1 cellular context compared by ENCODE assay signal in the genomic region with DNA sequence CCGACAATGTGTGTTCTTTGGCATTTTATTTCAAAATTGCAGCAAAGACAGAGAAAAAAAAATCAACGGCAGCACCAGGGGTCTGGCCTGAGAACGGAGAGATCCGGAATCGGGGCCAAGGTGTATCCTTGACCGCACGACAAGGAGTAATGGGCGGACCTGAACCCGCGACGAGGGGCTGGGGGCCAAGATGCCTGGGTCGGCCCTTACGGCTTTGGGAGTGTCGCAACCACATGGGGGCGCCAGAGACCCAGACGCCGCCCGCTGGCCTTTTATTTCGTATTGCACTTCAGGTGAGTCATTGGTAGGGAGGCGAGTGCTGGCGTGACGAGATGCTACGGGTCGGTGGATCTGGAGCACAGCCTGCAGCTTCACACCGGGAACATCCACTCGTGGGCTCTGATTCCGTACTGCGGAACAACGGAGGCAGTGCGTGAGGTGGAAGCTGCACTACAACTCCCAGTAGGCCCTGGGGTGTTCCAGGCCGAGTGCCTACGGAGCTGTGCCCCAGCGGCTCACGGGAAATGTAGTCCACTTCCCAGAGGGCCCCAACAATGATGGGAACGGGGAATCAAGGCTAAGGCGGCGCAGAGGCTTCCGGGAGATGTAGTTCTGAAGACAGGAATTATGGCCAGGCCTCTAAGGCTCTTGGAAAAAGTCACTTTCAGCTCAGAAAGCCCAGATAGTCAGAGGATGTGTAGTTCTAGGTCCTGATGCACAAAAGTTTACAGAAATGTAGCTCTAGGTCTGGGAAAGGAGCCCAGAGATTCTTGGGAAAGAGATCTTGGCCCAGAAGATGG.
TF ChIP-seq lines count a peak whose summit lies in the region.

No MANE protein-coding gene starts in this region.

TF ChIP-seq in K562, 482 proteins besides CTCF, POLR2A, EP300 and RAD21 (continued from another document and continues in another):
- TF ChIP-seq ZBTB40 (IDR thresholded peaks at IDR 0.05) (peak; percentile 76), ZBTB40 (CRISPR knock-in tag; IDR thresholded peaks at IDR 0.05) (no peak), NFE2 (IDR thresholded peaks at IDR 0.05; ENCODE audit: low read depth) (peak; percentile 38; the same call in 1 of the 2 replicates), TBP (optimal IDR thresholded peaks at IDR 0.05; ENCODE audit: low read depth, low read length) (peak; percentile 4), CREB3 (tag; conservative IDR thresholded peaks at IDR 0.05; ENCODE audit: low read depth) (peak; percentile 89), HIVEP1 (CRISPR knock-in tag; IDR thresholded peaks at IDR 0.05) (no peak), GABPB1 (CRISPR knock-in tag; IDR thresholded peaks at IDR 0.05) (peak; percentile 87), STAG1 (CRISPR knock-in tag; IDR thresholded peaks at IDR 0.05; ENCODE audit: borderline replicate concordance) (peak; percentile 93), CHAMP1 (IDR thresholded peaks at IDR 0.05) (no peak), HCFC1 (IDR thresholded peaks at IDR 0.05; ENCODE audit: low read depth, low read length) (peak; percentile 100), NR2C1 (IDR thresholded peaks at IDR 0.05) (peak; percentile 76; the same call in 1 of the 2 replicates), NR2C1 (tag; IDR thresholded peaks at IDR 0.05) (peak; percentile 91), ARID1B (IDR thresholded peaks at IDR 0.05) (peak; percentile 49; the same call in 1 of the 2 replicates), ZNF316 (IDR thresholded peaks at IDR 0.05) (no peak), RBM39 (optimal IDR thresholded peaks at IDR 0.05; ENCODE audit: low read depth, low read length) (peak; percentile 71), YY1 (IDR thresholded peaks at IDR 0.05; ENCODE audit: borderline replicate concordance in 1 of 3, control insufficient read depth in 1 of 3, extremely low read depth in 1 of 3, insufficient read depth in 3 of 3, insufficient read length in 1 of 3, insufficient replicate concordance in 2 of 3, low read depth in 1 of 3, low read length in 2 of 3) (peak in 2 of 3 experiments; percentile 77 to 85), ATF3 (IDR thresholded peaks at IDR 0.05) (peak; percentile 90), ATF3 (CRISPR knock-in tag; conservative IDR thresholded peaks at IDR 0.05) (peak; percentile 83), KLF1 (tag; IDR thresholded peaks at IDR 0.05) (peak; percentile 57; the same call in 1 of the 2 replicates), ZNF197 (CRISPR knock-in tag; IDR thresholded peaks at IDR 0.05; ENCODE audit: low read depth) (peak; percentile 98), NFRKB (IDR thresholded peaks at IDR 0.05; ENCODE audit: low read depth) (no peak), POLR2AphosphoS2 (IDR thresholded peaks at IDR 0.05; ENCODE audit: low read length) (peak; percentile 97), RBFOX2 (IDR thresholded peaks at IDR 0.05; ENCODE audit: low read depth, low read length) (peak; percentile 56), ATF7 (IDR thresholded peaks at IDR 0.05) (peak; percentile 85), SUPT5H (IDR thresholded peaks at IDR 0.05) (peak; percentile 65)
- TF ChIP-seq, protein P1, sequence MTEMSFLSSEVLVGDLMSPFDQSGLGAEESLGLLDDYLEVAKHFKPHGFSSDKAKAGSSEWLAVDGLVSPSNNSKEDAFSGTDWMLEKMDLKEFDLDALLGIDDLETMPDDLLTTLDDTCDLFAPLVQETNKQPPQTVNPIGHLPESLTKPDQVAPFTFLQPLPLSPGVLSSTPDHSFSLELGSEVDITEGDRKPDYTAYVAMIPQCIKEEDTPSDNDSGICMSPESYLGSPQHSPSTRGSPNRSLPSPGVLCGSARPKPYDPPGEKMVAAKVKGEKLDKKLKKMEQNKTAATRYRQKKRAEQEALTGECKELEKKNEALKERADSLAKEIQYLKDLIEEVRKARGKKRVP (CRISPR knock-in tag; IDR thresholded peaks at IDR 0.05): peak; percentile 66
- TF ChIP-seq, protein P2, sequence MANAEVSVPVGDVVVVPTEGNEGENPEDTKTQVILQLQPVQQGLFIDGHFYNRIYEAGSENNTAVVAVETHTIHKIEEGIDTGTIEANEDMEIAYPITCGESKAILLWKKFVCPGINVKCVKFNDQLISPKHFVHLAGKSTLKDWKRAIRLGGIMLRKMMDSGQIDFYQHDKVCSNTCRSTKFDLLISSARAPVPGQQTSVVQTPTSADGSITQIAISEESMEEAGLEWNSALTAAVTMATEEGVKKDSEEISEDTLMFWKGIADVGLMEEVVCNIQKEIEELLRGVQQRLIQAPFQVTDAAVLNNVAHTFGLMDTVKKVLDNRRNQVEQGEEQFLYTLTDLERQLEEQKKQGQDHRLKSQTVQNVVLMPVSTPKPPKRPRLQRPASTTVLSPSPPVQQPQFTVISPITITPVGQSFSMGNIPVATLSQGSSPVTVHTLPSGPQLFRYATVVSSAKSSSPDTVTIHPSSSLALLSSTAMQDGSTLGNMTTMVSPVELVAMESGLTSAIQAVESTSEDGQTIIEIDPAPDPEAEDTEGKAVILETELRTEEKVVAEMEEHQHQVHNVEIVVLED (CRISPR knock-in tag; IDR thresholded peaks at IDR 0.05): peak; percentile 76
- TF ChIP-seq, protein P3, sequence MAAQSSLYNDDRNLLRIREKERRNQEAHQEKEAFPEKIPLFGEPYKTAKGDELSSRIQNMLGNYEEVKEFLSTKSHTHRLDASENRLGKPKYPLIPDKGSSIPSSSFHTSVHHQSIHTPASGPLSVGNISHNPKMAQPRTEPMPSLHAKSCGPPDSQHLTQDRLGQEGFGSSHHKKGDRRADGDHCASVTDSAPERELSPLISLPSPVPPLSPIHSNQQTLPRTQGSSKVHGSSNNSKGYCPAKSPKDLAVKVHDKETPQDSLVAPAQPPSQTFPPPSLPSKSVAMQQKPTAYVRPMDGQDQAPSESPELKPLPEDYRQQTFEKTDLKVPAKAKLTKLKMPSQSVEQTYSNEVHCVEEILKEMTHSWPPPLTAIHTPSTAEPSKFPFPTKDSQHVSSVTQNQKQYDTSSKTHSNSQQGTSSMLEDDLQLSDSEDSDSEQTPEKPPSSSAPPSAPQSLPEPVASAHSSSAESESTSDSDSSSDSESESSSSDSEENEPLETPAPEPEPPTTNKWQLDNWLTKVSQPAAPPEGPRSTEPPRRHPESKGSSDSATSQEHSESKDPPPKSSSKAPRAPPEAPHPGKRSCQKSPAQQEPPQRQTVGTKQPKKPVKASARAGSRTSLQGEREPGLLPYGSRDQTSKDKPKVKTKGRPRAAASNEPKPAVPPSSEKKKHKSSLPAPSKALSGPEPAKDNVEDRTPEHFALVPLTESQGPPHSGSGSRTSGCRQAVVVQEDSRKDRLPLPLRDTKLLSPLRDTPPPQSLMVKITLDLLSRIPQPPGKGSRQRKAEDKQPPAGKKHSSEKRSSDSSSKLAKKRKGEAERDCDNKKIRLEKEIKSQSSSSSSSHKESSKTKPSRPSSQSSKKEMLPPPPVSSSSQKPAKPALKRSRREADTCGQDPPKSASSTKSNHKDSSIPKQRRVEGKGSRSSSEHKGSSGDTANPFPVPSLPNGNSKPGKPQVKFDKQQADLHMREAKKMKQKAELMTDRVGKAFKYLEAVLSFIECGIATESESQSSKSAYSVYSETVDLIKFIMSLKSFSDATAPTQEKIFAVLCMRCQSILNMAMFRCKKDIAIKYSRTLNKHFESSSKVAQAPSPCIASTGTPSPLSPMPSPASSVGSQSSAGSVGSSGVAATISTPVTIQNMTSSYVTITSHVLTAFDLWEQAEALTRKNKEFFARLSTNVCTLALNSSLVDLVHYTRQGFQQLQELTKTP (IDR thresholded peaks at IDR 0.05; ENCODE audit: low read depth in 1 of 2, partially characterized antibody in 2 of 2): peak; percentile 90 to 100
- TF ChIP-seq, protein P4, sequence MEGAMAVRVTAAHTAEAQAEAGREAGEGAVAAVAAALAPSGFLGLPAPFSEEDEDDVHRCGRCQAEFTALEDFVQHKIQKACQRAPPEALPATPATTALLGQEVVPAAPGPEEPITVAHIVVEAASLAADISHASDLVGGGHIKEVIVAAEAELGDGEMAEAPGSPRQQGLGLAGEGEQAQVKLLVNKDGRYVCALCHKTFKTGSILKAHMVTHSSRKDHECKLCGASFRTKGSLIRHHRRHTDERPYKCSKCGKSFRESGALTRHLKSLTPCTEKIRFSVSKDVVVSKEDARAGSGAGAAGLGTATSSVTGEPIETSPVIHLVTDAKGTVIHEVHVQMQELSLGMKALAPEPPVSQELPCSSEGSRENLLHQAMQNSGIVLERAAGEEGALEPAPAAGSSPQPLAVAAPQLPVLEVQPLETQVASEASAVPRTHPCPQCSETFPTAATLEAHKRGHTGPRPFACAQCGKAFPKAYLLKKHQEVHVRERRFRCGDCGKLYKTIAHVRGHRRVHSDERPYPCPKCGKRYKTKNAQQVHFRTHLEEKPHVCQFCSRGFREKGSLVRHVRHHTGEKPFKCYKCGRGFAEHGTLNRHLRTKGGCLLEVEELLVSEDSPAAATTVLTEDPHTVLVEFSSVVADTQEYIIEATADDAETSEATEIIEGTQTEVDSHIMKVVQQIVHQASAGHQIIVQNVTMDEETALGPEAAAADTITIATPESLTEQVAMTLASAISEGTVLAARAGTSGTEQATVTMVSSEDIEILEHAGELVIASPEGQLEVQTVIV (CRISPR knock-in tag; IDR thresholded peaks at IDR 0.05; ENCODE audit: borderline replicate concordance): no peak
